ENCODE assay signal across 8 cellular contexts in genomic region chr17:11996722-11997146, GRCh38. TPM values are rescaled to one million over a fixed set of nuclear protein-coding genes. Genes with fewer than 3 reads are reported as not detected.
DNase-seq lines count a peak whose midpoint lies in the region; ATAC-seq, FAIRE-seq and TF ChIP-seq lines count a peak whose summit lies in the region.

No MANE protein-coding gene starts in this region.

- no peak for TF ChIP-seq POLR2A in GM12891 (IDR thresholded peaks at IDR 0.05; ENCODE audit: low read depth, low read length)

- peaks cover 2 to 14% of the 10 kb centered on the region in 2 donors for H3K36me3 Mint-ChIP-seq in stimulated activated naive B cell treated with anti-CD40 and anti-IgM and Interleukin-4, amounts not matched to agents 10 μg/mL and 1 μg/mL and 100 μg/mL, for 72 hours

- no peaks in the 10 kb centered on the region for H3K27me3 Mint-ChIP-seq in stimulated activated naive B cell treated with anti-CD40 and anti-IgM and Interleukin-4, amounts not matched to agents 10 μg/mL and 1 μg/mL and 100 μg/mL, for 72 hours

- ATAC-seq in GM21528 (IDR thresholded peaks at IDR 0.05; ENCODE audit: low FRiP score, unreplicated experiment) (peak; percentile 61), left lobe of liver (peak; percentile 53)
- ATAC-seq in stimulated activated naive B cell treated with anti-CD40 and anti-IgM and Interleukin-4, amounts not matched to agents 10 μg/mL and 1 μg/mL and 100 μg/mL, for 72 hours (replicated peaks) = peak; percentile 56 to 57

- H3K27ac ChIP-seq in coronary artery = peak overlapping the region; percentile 67 to 92

- no peak for FAIRE-seq in GM12891 (lab: Jason Lieb, UNC)

- peaks cover 8 to 14% of the 10 kb centered on the region in 2 donors for H3K4me1 Mint-ChIP-seq in stimulated activated naive B cell treated with anti-CD40 and anti-IgM and Interleukin-4, amounts not matched to agents 10 μg/mL and 1 μg/mL and 100 μg/mL, for 72 hours

- no peak for TF ChIP-seq CTCF in coronary artery (IDR thresholded peaks at IDR 0.05)

- H3K4me3 ChIP-seq in coronary artery = peak overlapping the region; percentile 90

- peak overlapping the region; percentile 86 to 87 for H3K4me3 Mint-ChIP-seq in stimulated activated naive B cell treated with anti-CD40 and anti-IgM and Interleukin-4, amounts not matched to agents 10 μg/mL and 1 μg/mL and 100 μg/mL, for 72 hours

- DNase-seq in GM12891 (ENCODE audit: insufficient read length, low spot score) (peak; percentile 29), HS-5 (ENCODE audit: low read depth) (peak; percentile 29), SHP77 treated with DMSO at 0.1 percent for 48 hours (lab: John Stamatoyannopoulos, UW) (peak; percentile 42), coronary artery (ENCODE audit: low spot score) (peak; percentile 79), left lobe of liver (ENCODE audit: low spot score) (no peak), iPS-NIHi11 (ENCODE audit: low spot score) (no peak)
- DNase-seq in stimulated activated naive B cell treated with anti-CD40 and anti-IgM and Interleukin-4, amounts not matched to agents 10 μg/mL and 1 μg/mL and 100 μg/mL, for 72 hours = no peak

- peak overlapping the region; percentile 93 for H3K27ac Mint-ChIP-seq in stimulated activated naive B cell treated with anti-CD40 and anti-IgM and Interleukin-4, amounts not matched to agents 10 μg/mL and 1 μg/mL and 100 μg/mL, for 72 hours

- H3K9me3 Mint-ChIP-seq in stimulated activated naive B cell treated with anti-CD40 and anti-IgM and Interleukin-4, amounts not matched to agents 10 μg/mL and 1 μg/mL and 100 μg/mL, for 72 hours = peaks cover 2 to 4% of the 10 kb centered on the region in 2 donors

TF ChIP-seq in GM12891, 5 proteins besides CTCF, POLR2A, EP300 and RAD21:
- no peak for TF ChIP-seq POLR2AphosphoS5 (IDR thresholded peaks at IDR 0.05; ENCODE audit: low read depth, low read length)
- no peak for TF ChIP-seq POU2F2 (IDR thresholded peaks at IDR 0.05; ENCODE audit: low read depth, low read length)
- TF ChIP-seq PAX5 (IDR thresholded peaks at IDR 0.05; ENCODE audit: insufficient read depth, low read length, severe bottlenecking) = no peak
- TF ChIP-seq SPI1 (IDR thresholded peaks at IDR 0.05; ENCODE audit: low read depth, low read length) = no peak
- no peak for TF ChIP-seq TAF1 (IDR thresholded peaks at IDR 0.05; ENCODE audit: low read depth, low read length)

RNA-seq across cellular contexts. Expression of gene ZNF18, which starts 0.5 kb away (rescaled TPM):
- polyA plus RNA-seq in GM12891 (2012; ENCODE audit: low read depth, missing spikeins) = 5.5 TPM
- total RNA-seq in left lobe of liver = 5.3 TPM

RNA-seq across cellular contexts. Expression of gene MAP2K4, which starts 23.9 kb away (rescaled TPM):
- 11.1 TPM for polyA plus RNA-seq in GM12891 (2012; ENCODE audit: low read depth, missing spikeins)
- 12.7 TPM for total RNA-seq in left lobe of liver

Comparison
In these comparisons a context has a peak if more than half of its experiments do, and no peak if none do; other contexts are left out.
1. DNase-seq: peak in GM12891 (single experiment), HS-5 (single experiment), SHP77 treated with DMSO at 0.1 percent for 48 hours (single experiment) and coronary artery (single experiment); none in left lobe of liver (single experiment), stimulated activated naive B cell treated with anti-CD40 and anti-IgM and Interleukin-4, amounts not matched to agents 10 μg/mL and 1 μg/mL and 100 μg/mL, for 72 hours (single experiment) and iPS-NIHi11 (single experiment).
2. Peak in every context shown above with its lines, with median percentiles within 50 percentile points of each other: ATAC-seq.